In the genomic region with DNA sequence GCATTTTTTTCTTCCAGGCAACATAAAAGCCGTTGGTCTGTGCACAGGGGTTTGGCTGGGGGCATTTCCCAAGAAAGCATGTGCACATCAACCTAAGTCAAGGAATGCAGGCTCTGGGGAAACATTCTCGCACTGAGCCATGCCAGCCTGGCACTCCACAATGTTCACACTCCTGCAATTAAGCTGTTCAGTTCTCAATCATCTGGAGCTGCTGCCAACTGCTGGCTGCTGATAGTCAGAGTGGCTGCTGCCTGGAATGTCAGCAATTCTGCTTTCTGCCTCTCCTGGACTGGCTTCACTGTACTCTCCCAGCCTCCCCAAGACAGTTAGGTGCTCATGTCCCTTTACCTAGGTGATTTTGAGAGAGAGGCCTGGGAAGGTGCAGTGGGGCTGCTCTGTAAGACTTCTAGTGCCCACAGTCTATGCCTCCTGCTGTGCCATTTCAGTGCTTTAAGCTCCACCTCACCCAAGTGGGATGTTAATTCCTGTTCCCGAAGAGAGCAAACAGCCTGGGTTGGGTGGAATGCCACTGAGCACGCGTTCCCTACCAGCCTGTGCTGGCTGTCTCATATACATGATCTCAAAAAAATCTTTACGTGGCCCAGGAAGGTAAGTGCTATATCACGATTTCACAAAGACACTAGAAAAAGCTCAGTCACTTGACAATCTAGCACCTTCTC, we compare ENCODE assay signal across 14 cellular contexts.
A peak's percentile ranks its signal among the peaks of the same experiment; 100 is the strongest.
DNase-seq lines count a peak whose midpoint lies in the region; ATAC-seq, FAIRE-seq and TF ChIP-seq lines count a peak whose summit lies in the region.
"Had no signal": no experiment of that assay in that cellular context is flagged by ENCODE, and none has a peak within 500 bp of the region (broad histone marks: within the 10 kb centered on the region; RNA-seq: fewer than 3 reads in every experiment).

No MANE protein-coding gene starts in this region.

- no peak overlapping the region for H3K4me3 ChIP-seq in H1 (ENCODE audit: extremely low read depth in 1 of 4, insufficient read depth in 2 of 4, low read depth in 3 of 4, low read length in 4 of 4)
- H3K4me3 ChIP-seq in lower lobe of right lung = no peak overlapping the region
- H3K4me3 ChIP-seq: coronary artery had no signal

- FAIRE-seq in H1 (lab: Jason Lieb, UNC) = no peak

- no peak overlapping the region for H2BK20ac ChIP-seq in H1 (ENCODE audit: low read length)

- H3K9ac ChIP-seq in H1 (replicated peaks in 1 of 4; ENCODE audit: extremely low read depth in 1 of 4, low read depth in 3 of 4, low read length in 3 of 4) = no peak overlapping the region

- CTCF ChIA-PET in H1 (lab: Charles Lee; ENCODE audit: partially characterized antibody) = interaction anchor here (0.9 to 2.8 kb wide), 6 partner anchors 20 to 404 kb away, joined by 3 to 24 read pairs (median 4); no protein-coding TSS in a partner anchor

- H4K91ac ChIP-seq in H1 (replicated peaks; ENCODE audit: insufficient read length, low read length) = no peak overlapping the region

- peaks cover 10% of the 10 kb centered on the region for H3K9me3 Mint-ChIP-seq in stimulated activated effector memory CD8-positive, alpha-beta T cell treated with anti-CD3 and anti-CD28 coated beads, Interleukin-12 subunit alpha, Interleukin-12 subunit beta, amount 100 ng/mL, for 72 hours
- H3K9me3 Mint-ChIP-seq: nephron had no signal

- no peaks in the 10 kb centered on the region for H3K4me1 Mint-ChIP-seq in stimulated activated effector memory CD8-positive, alpha-beta T cell treated with anti-CD3 and anti-CD28 coated beads, Interleukin-12 subunit alpha, Interleukin-12 subunit beta, amount 100 ng/mL, for 72 hours
- H3K4me1 Mint-ChIP-seq: activated naive CD8-positive, alpha-beta T cell treated with anti-CD3 and anti-CD28 coated beads for 36 hours had no signal

- no peak overlapping the region for H4K8ac ChIP-seq in H1 (ENCODE audit: extremely low read depth, insufficient read depth, low read length)

- H3K4ac ChIP-seq in H1 (replicated peaks; ENCODE audit: insufficient read length, low read depth, low read length) = no peak overlapping the region

- intact Hi-C loops in lower lobe of right lung (cut with DNase I) = no loop called here

- H2AFZ ChIP-seq in H1 (ENCODE audit: low read length) = no peak overlapping the region

- H3K56ac ChIP-seq in H1 (replicated peaks; ENCODE audit: insufficient read length, low read depth, low read length) = no peak overlapping the region

- POLR2A ChIA-PET in H1 (lab: Charles Lee; ENCODE audit: partially characterized antibody) = no interaction called here

- no peaks in the 10 kb centered on the region for H3K79me1 ChIP-seq in H1 (ENCODE audit: low read depth, low read length)

- H3K14ac ChIP-seq in H1 (ENCODE audit: insufficient read length) = no peak overlapping the region

- no peak overlapping the region for H2BK5ac ChIP-seq in H1 (ENCODE audit: low read depth, low read length)

- no peaks in the 10 kb centered on the region for H3K36me3 Mint-ChIP-seq in stimulated activated effector memory CD8-positive, alpha-beta T cell treated with anti-CD3 and anti-CD28 coated beads, Interleukin-12 subunit alpha, Interleukin-12 subunit beta, amount 100 ng/mL, for 72 hours
- H3K36me3 Mint-ChIP-seq: activated naive CD8-positive, alpha-beta T cell treated with anti-CD3 and anti-CD28 coated beads for 36 hours had no signal

- WGBS in H1 (ENCODE audit: extremely low coverage in 1 of 2, insufficient coverage in 1 of 2, insufficient read length in 1 of 2, insufficient replicate concordance in 2 of 2, low coverage in 1 of 2, low lambda C conversion rate in 2 of 2, missing lambda C conversion rate in 1 of 2), 2 experiments = 78% methylated on average over 7 of the region's 7 CpGs; no CpG with 5 or more reads in 1 of the 2 experiments

- H2AK5ac ChIP-seq in H1 (ENCODE audit: low read depth, low read length) = no peak overlapping the region

- no peak overlapping the region for H4K5ac ChIP-seq in H1 (ENCODE audit: insufficient read length, low read depth, low read length)

- H3K9me3 ChIP-seq in H1 (ENCODE audit: insufficient read depth in 2 of 2, low read depth in 1 of 2, low read length in 1 of 2) (no peaks in the 10 kb centered on the region), lower lobe of right lung (no peaks in the 10 kb centered on the region)

- H3K4me3 Mint-ChIP-seq in stimulated activated effector memory CD8-positive, alpha-beta T cell treated with anti-CD3 and anti-CD28 coated beads, Interleukin-12 subunit alpha, Interleukin-12 subunit beta, amount 100 ng/mL, for 72 hours = no peak overlapping the region
- H3K4me3 Mint-ChIP-seq: activated naive CD8-positive, alpha-beta T cell treated with anti-CD3 and anti-CD28 coated beads for 36 hours; nephron had no signal

- H3K4me2 ChIP-seq in H1 (ENCODE audit: insufficient read depth in 1 of 2, low read depth in 2 of 2, low read length in 2 of 2) = no peak overlapping the region

- no peaks in the 10 kb centered on the region for H3K79me2 ChIP-seq in H1 (ENCODE audit: control insufficient read depth in 1 of 2, insufficient read depth in 2 of 2, low read length in 2 of 2)

- DNase-seq in LHCN-M2 (ENCODE audit: low read depth) (peak; percentile 26), H1 (ENCODE audit: low read depth in 1 of 2, low spot score in 2 of 2) (no peak), lower lobe of right lung (peak; percentile 53), DMS 273 (lab: John Stamatoyannopoulos, UW; ENCODE audit: unreplicated experiment) (no peak), amniotic stem cell (lab: John Stamatoyannopoulos, UW) (no peak)
- DNase-seq in stimulated activated effector memory CD8-positive, alpha-beta T cell treated with anti-CD3 and anti-CD28 coated beads, Interleukin-12 subunit alpha, Interleukin-12 subunit beta, amount 100 ng/mL, for 72 hours (ENCODE audit: low spot score in 2 of 2) = no peak
- DNase-seq: activated naive CD8-positive, alpha-beta T cell treated with anti-CD3 and anti-CD28 coated beads for 36 hours; H7; Kasumi-1; NCI-H2029 treated with DMSO at 0.1 percent for 48 hours had no signal

- H3K23ac ChIP-seq in H1 (ENCODE audit: insufficient read length) = no peak overlapping the region

- TF ChIP-seq CTCF in H1 (IDR thresholded peaks at IDR 0.05; ENCODE audit: control extremely low read depth in 1 of 3, insufficient read depth in 1 of 3, low read depth in 1 of 3, low read length in 3 of 3) (no peak), lower lobe of right lung (IDR thresholded peaks at IDR 0.05) (no peak)

- TF ChIP-seq EP300 in H1 (IDR thresholded peaks at IDR 0.05; ENCODE audit: borderline replicate concordance in 1 of 2, low read depth in 2 of 2, low read length in 2 of 2) = no peak

- no peak for TF ChIP-seq POLR2A in H1 (IDR thresholded peaks at IDR 0.05; ENCODE audit: control extremely low read depth in 1 of 2, low read depth in 2 of 2, low read length in 2 of 2)

- no peak overlapping the region for H2BK12ac ChIP-seq in H1 (ENCODE audit: low read depth, low read length)

- no peak overlapping the region for H2BK120ac ChIP-seq in H1 (replicated peaks; ENCODE audit: low read depth, low read length)

- no peak overlapping the region for H3K18ac ChIP-seq in H1 (ENCODE audit: extremely low read depth, low read length)

- no peak overlapping the region for H3K27ac ChIP-seq in H1 (ENCODE audit: low read depth, low read length)
- H3K27ac ChIP-seq in lower lobe of right lung = no peak overlapping the region
- H3K27ac ChIP-seq: coronary artery had no signal

- ATAC-seq in lower lobe of right lung (peak; percentile 80 to 87), HG02759 (IDR thresholded peaks at IDR 0.05; ENCODE audit: unreplicated experiment) (no peak), HG02623 (IDR thresholded peaks at IDR 0.05; ENCODE audit: unreplicated experiment) (no peak)
- peak; percentile 17 for ATAC-seq in stimulated activated effector memory CD8-positive, alpha-beta T cell treated with anti-CD3 and anti-CD28 coated beads, Interleukin-12 subunit alpha, Interleukin-12 subunit beta, amount 100 ng/mL, for 72 hours

- no peaks in the 10 kb centered on the region; a peak in 3 of 7 replicates for H3K4me1 ChIP-seq in H1 (replicated peaks in 1 of 4; ENCODE audit: control insufficient read depth in 3 of 4, insufficient read depth in 4 of 4, low read length in 3 of 4)
- no peaks in the 10 kb centered on the region for H3K4me1 ChIP-seq in lower lobe of right lung

- H3K23me2 ChIP-seq in H1 (ENCODE audit: low read depth, low read length) = no peaks in the 10 kb centered on the region

- TF ChIP-seq RAD21 in H1 (IDR thresholded peaks at IDR 0.05 in 1 of 2, conservative IDR thresholded peaks at IDR 0.05 in 1 of 2; ENCODE audit: low read depth in 2 of 2, low read length in 2 of 2) = no peak

- H3K27me3 ChIP-seq in H1 (replicated peaks in 1 of 4; ENCODE audit: control insufficient read depth in 3 of 4, extremely low read depth in 1 of 4, insufficient read depth in 3 of 4, low read length in 3 of 4) (no peaks in the 10 kb centered on the region), lower lobe of right lung (ENCODE audit: low read depth) (no peaks in the 10 kb centered on the region)

- H2BK15ac ChIP-seq in H1 (ENCODE audit: low read length) = no peak overlapping the region

- no peak overlapping the region for H3K27ac Mint-ChIP-seq in stimulated activated effector memory CD8-positive, alpha-beta T cell treated with anti-CD3 and anti-CD28 coated beads, Interleukin-12 subunit alpha, Interleukin-12 subunit beta, amount 100 ng/mL, for 72 hours
- H3K27ac Mint-ChIP-seq: activated naive CD8-positive, alpha-beta T cell treated with anti-CD3 and anti-CD28 coated beads for 36 hours; nephron had no signal

- no peaks in the 10 kb centered on the region for H4K20me1 ChIP-seq in H1 (replicated peaks in 1 of 2; ENCODE audit: control insufficient read depth in 1 of 2, insufficient read depth in 2 of 2, low read length in 2 of 2)

- H3K36me3 ChIP-seq in H1 (ENCODE audit: control insufficient read depth in 2 of 4, insufficient read depth in 4 of 4, low read length in 3 of 4) = no peaks in the 10 kb centered on the region
- H3K36me3 ChIP-seq in lower lobe of right lung = no peaks in the 10 kb centered on the region

TF ChIP-seq in H1, 55 proteins besides CTCF, POLR2A, EP300 and RAD21:
- TF ChIP-seq TEAD4 (IDR thresholded peaks at IDR 0.05; ENCODE audit: low read depth, low read length) = peak; percentile 64; the same call in 1 of the 2 replicates
- TF ChIP-seq EGR1 (IDR thresholded peaks at IDR 0.05; ENCODE audit: borderline replicate concordance, low read depth, low read length) = no peak
TF ChIP-seq in H1: peak in this region for 1.

Comparison
In these comparisons a context has a peak if more than half of its experiments do, and no peak if none do; other contexts are left out.
1. DNase-seq: peak in LHCN-M2 (single experiment) and lower lobe of right lung (single experiment); none in H1 (0 of 2), stimulated activated effector memory CD8-positive, alpha-beta T cell treated with anti-CD3 and anti-CD28 coated beads, Interleukin-12 subunit alpha, Interleukin-12 subunit beta, amount 100 ng/mL, for 72 hours (0 of 2), DMS 273 (single experiment) and amniotic stem cell (single experiment).
2. ATAC-seq: peak in lower lobe of right lung (2 of 2) and stimulated activated effector memory CD8-positive, alpha-beta T cell treated with anti-CD3 and anti-CD28 coated beads, Interleukin-12 subunit alpha, Interleukin-12 subunit beta, amount 100 ng/mL, for 72 hours (single experiment); none in HG02759 (single experiment) and HG02623 (single experiment).